Comparison of ENCODE assay signal across 32 cellular contexts in the genomic region with DNA sequence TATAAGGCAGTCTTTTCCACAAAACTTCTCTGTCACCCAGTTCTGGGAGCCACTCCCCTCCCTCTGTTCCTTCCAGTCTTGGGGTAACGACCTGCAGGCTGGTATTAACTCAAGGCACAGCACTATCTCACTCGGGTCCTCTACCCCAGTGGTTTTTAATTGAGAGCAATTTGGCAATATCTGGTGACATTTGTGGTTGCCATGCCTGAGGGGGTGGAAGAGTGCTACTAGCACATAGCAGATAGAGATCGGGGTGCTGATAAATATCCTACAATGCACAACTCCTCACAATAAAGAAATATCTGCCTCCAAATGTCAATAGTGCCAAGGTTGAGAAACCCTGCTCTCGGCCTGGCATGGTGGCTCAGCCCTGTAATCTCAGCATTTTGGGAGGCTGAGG.
"Had no signal": no experiment of that assay in that cellular context is flagged by ENCODE, and none has a peak within 500 bp of the region (broad histone marks: within the 10 kb centered on the region; RNA-seq: fewer than 3 reads in every experiment).

No MANE protein-coding gene starts in this region.

- H3K4me3 ChIP-seq: adrenal gland, body of pancreas, esophagus muscularis mucosa, gastrocnemius medialis, heart left ventricle had no signal

- H3K27me3 ChIP-seq: adrenal gland, body of pancreas, esophagus muscularis mucosa, foreskin keratinocyte, gastrocnemius medialis had no signal

- ATAC-seq: activated CD4-positive, CD25-positive, alpha-beta regulatory T cell treated with anti-CD3 and anti-CD28 coated beads, Interleukin-2, amount 50 U/mL, for 24 hours; activated CD8-positive, alpha-beta T cell treated with anti-CD3 and anti-CD28 coated beads for 36 hours; activated naive CD8-positive, alpha-beta T cell treated with anti-CD3 and anti-CD28 coated beads, Interleukin-2, amount 50 U/mL, for 24 hours; activated T-cell treated with anti-CD3 and anti-CD28 coated beads, Interleukin-2, amount 50 U/mL, for 4 hours; activated T-helper 17 cell treated with anti-CD3 and anti-CD28 coated beads, Interleukin-2, amount 50 U/mL, for 72 hours; body of pancreas; effector memory CD8-positive, alpha-beta T cell; foreskin keratinocyte; gastrocnemius medialis; heart left ventricle had no signal

- H3K27me3 Mint-ChIP-seq: activated naive CD8-positive, alpha-beta T cell treated with anti-CD3 and anti-CD28 coated beads for 36 hours had no signal

- H3K4me1 Mint-ChIP-seq: activated B cell treated with CpG ODN at 0.5 μM for 24 hours; activated naive CD4-positive, alpha-beta T cell treated with anti-CD3 and anti-CD28 coated beads, Interleukin-2, amount 50 U/mL, for 24 hours; activated T-helper 17 cell treated with anti-CD3 and anti-CD28 coated beads, Interleukin-2, amount 50 U/mL, for 72 hours had no signal

- H3K9me3 Mint-ChIP-seq: activated B cell treated with CpG ODN at 0.5 μM for 24 hours; activated CD8-positive, alpha-beta T cell treated with anti-CD3 and anti-CD28 coated beads for 36 hours; activated naive CD4-positive, alpha-beta T cell treated with anti-CD3 and anti-CD28 coated beads for 36 hours; activated naive CD4-positive, alpha-beta T cell treated with anti-CD3 and anti-CD28 coated beads, Interleukin-2, amount 50 U/mL, for 24 hours; activated naive CD8-positive, alpha-beta T cell treated with anti-CD3 and anti-CD28 coated beads, Interleukin-2, amount 50 U/mL, for 24 hours; activated T-cell treated with anti-CD3 and anti-CD28 coated beads, Interleukin-2, amount 50 U/mL, for 4 hours; activated T-helper 17 cell treated with anti-CD3 and anti-CD28 coated beads, Interleukin-2, amount 50 U/mL, for 72 hours; effector memory CD8-positive, alpha-beta T cell; T-helper 2 cell treated with Interferon-gamma antibody and Interleukin-4, amounts not matched to agents 5 μg/mL and 100 μg/mL, for 36 hours had no signal

- H3K4me3 Mint-ChIP-seq: activated B cell treated with CpG ODN at 0.5 μM for 24 hours; activated CD8-positive, alpha-beta T cell treated with anti-CD3 and anti-CD28 coated beads for 36 hours; activated naive CD4-positive, alpha-beta T cell treated with anti-CD3 and anti-CD28 coated beads for 36 hours; activated naive CD4-positive, alpha-beta T cell treated with anti-CD3 and anti-CD28 coated beads, Interleukin-2, amount 50 U/mL, for 24 hours; activated naive CD8-positive, alpha-beta T cell treated with anti-CD3 and anti-CD28 coated beads for 36 hours; activated naive CD8-positive, alpha-beta T cell treated with anti-CD3 and anti-CD28 coated beads, Interleukin-2, amount 50 U/mL, for 24 hours; activated T-cell treated with anti-CD3 and anti-CD28 coated beads, Interleukin-2, amount 50 U/mL, for 4 hours; activated T-helper 17 cell treated with anti-CD3 and anti-CD28 coated beads, Interleukin-2, amount 50 U/mL, for 72 hours; effector memory CD8-positive, alpha-beta T cell; T-helper 2 cell treated with Interferon-gamma antibody and Interleukin-4, amounts not matched to agents 5 μg/mL and 100 μg/mL, for 36 hours had no signal

- H3K36me3 ChIP-seq: adrenal gland, esophagus muscularis mucosa, gastrocnemius medialis, heart left ventricle, WERI-Rb-1 had no signal

- H3K27ac ChIP-seq: adrenal gland, body of pancreas, esophagus muscularis mucosa, foreskin keratinocyte, gastrocnemius medialis, heart left ventricle, WERI-Rb-1 had no signal

- H3K36me3 Mint-ChIP-seq: activated naive CD8-positive, alpha-beta T cell treated with anti-CD3 and anti-CD28 coated beads for 36 hours had no signal

- H3K27ac Mint-ChIP-seq: activated B cell treated with CpG ODN at 0.5 μM for 24 hours; activated CD8-positive, alpha-beta T cell treated with anti-CD3 and anti-CD28 coated beads for 36 hours; activated naive CD4-positive, alpha-beta T cell treated with anti-CD3 and anti-CD28 coated beads for 36 hours; activated naive CD4-positive, alpha-beta T cell treated with anti-CD3 and anti-CD28 coated beads, Interleukin-2, amount 50 U/mL, for 24 hours; activated naive CD8-positive, alpha-beta T cell treated with anti-CD3 and anti-CD28 coated beads for 36 hours; activated naive CD8-positive, alpha-beta T cell treated with anti-CD3 and anti-CD28 coated beads, Interleukin-2, amount 50 U/mL, for 24 hours; activated T-helper 17 cell treated with anti-CD3 and anti-CD28 coated beads, Interleukin-2, amount 50 U/mL, for 72 hours; effector memory CD8-positive, alpha-beta T cell; T-helper 2 cell treated with Interferon-gamma antibody and Interleukin-4, amounts not matched to agents 5 μg/mL and 100 μg/mL, for 36 hours had no signal

- H3K9me3 ChIP-seq: adrenal gland, body of pancreas, esophagus muscularis mucosa, gastrocnemius medialis had no signal

- H3K4me1 ChIP-seq: adrenal gland, body of pancreas, esophagus muscularis mucosa, foreskin keratinocyte, gastrocnemius medialis, heart left ventricle had no signal

- DNase-seq: activated B cell treated with CpG ODN at 0.5 μM for 24 hours; activated CD4-positive, alpha-beta T cell treated with anti-CD3 and anti-CD28 coated beads for 48 hours; activated CD4-positive, alpha-beta T cell treated with anti-CD3 and anti-CD28 coated beads, Interleukin-2, amount 50 U/mL, for 1 hour; activated CD4-positive, alpha-beta T cell treated with anti-CD3 and anti-CD28 coated beads, Interleukin-2, amount 50 U/mL, for 48 hours; activated CD8-positive, alpha-beta memory T cell treated with anti-CD3 and anti-CD28 coated beads for 24 hours; activated CD8-positive, alpha-beta T cell treated with anti-CD3 and anti-CD28 coated beads for 36 hours; activated effector memory CD4-positive, alpha-beta T cell treated with anti-CD3 and anti-CD28 coated beads, Interleukin-2, amount 50 U/mL, for 16 hours; activated naive CD4-positive, alpha-beta T cell treated with anti-CD3 and anti-CD28 coated beads for 36 hours; activated naive CD8-positive, alpha-beta T cell treated with anti-CD3 and anti-CD28 coated beads for 36 hours; activated naive CD8-positive, alpha-beta T cell treated with anti-CD3 and anti-CD28 coated beads, Interleukin-2, amount 50 U/mL, for 24 hours; activated T-cell treated with anti-CD3 and anti-CD28 coated beads, Interleukin-2, amount 50 U/mL, for 4 hours; adrenal gland; amygdala; aorta; body of pancreas; caudate nucleus; cortex of kidney; dermis blood vessel endothelial cell; effector CD4-positive, alpha-beta T cell; effector memory CD8-positive, alpha-beta T cell; erythroblast; foreskin keratinocyte; gastrocnemius medialis; glutamatergic neuron; heart left ventricle; T1000; WERI-Rb-1 had no signal
